ENCODE assay signal across 8 cellular contexts in the genomic region with DNA sequence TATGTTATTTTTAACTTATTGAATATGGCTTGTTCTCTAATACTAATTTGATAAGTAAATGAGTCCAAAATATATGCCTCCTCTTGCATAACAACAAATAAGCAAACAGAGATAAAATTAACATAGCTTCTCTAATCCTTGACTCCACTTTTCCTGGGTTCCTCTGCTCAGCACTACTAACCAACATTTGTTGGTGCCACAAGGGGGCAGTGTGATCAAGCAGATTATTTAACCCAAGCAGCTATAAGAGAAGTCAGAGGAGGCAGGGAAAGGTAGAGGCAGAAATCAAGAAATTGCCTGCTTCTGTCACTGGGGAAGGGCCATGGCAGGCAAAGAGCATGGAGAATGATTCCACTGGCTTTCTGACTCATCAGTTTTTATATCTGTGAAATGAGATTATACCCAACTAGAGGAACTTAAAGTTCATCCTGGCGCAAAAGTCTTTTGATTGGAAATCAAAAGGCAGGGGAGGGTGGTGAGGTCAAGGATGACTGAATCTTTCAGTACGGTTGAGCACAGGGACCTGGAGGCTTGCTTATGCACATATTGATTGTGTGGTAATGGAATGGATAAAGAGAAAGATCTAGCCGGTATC.
DNase-seq lines count a peak whose midpoint lies in the region; ATAC-seq, FAIRE-seq and TF ChIP-seq lines count a peak whose summit lies in the region.

No MANE protein-coding gene starts in this region.

- no peak for TF ChIP-seq POLR2A in GM12892 (IDR thresholded peaks at IDR 0.05; ENCODE audit: low read depth, low read length)

- DNase-seq in GM12892 (ENCODE audit: insufficient read length) = peak; percentile 1
- peak; percentile 35 for DNase-seq in NCI-H2196 treated with DMSO at 0.1 percent for 48 hours (lab: John Stamatoyannopoulos, UW; ENCODE audit: unreplicated experiment)
- DNase-seq in activated CD4-positive, alpha-beta T cell treated with anti-CD3 and anti-CD28 coated beads for 4 hours = peak; percentile 60 to 68
- DNase-seq in dedifferentiated amniotic fluid mesenchymal stem cell (ENCODE audit: extremely low spot score) = peak; percentile 55
- no peak for DNase-seq in lower lobe of right lung
- DNase-seq in stimulated activated CD8-positive, alpha-beta memory T cell treated with anti-CD3 and anti-CD28 coated beads, Interleukin-15, amount 100 ng/mL, for 1 hour (ENCODE audit: low read depth) = peak; percentile 41

- intact Hi-C loops in lower lobe of right lung (cut with DNase I) = loop anchor here (5.0 kb wide), 1 partner anchor 215 kb away; no protein-coding TSS in a partner anchor

- ATAC-seq in HG02943 (IDR thresholded peaks at IDR 0.05; ENCODE audit: low read depth, unreplicated experiment) (peak; percentile 51), lower lobe of right lung (peak; percentile 71 to 75)

- H3K4me3 ChIP-seq in lower lobe of right lung = no peak overlapping the region

- H3K9me3 ChIP-seq in lower lobe of right lung = no peaks in the 10 kb centered on the region

- H3K27ac ChIP-seq in 22Rv1 (no peak overlapping the region), lower lobe of right lung (no peak overlapping the region)

- no peaks in the 10 kb centered on the region for H3K4me1 ChIP-seq in lower lobe of right lung

- no peaks in the 10 kb centered on the region for H3K36me3 ChIP-seq in lower lobe of right lung

- peaks cover 7% of the 10 kb centered on the region for H3K27me3 ChIP-seq in lower lobe of right lung (ENCODE audit: low read depth)

- peak; percentile 83 for TF ChIP-seq CTCF in 22Rv1 (IDR thresholded peaks at IDR 0.05)
- TF ChIP-seq CTCF in lower lobe of right lung (IDR thresholded peaks at IDR 0.05) = peak; percentile 79

- FAIRE-seq in GM12892 (lab: Jason Lieb, UNC) = peak; percentile 83
